In genomic region chr9:128208943-128209695, GRCh38 we compare ENCODE assay signal across 16 cellular contexts. TPM values are rescaled to one million over a fixed set of nuclear protein-coding genes. Genes with fewer than 3 reads are reported as not detected.
"Had no signal": no experiment of that assay in that cellular context is flagged by ENCODE, and none has a peak within 500 bp of the region (broad histone marks: within the 10 kb centered on the region; RNA-seq: fewer than 3 reads in every experiment).

No MANE protein-coding gene starts in this region.

- DNase-seq: activated CD4-positive, alpha-beta T cell treated with anti-CD3 and anti-CD28 coated beads for 36 hours; activated CD8-positive, alpha-beta memory T cell treated with anti-CD3 and anti-CD28 coated beads, Interleukin-2, amount 50 U/mL, for 48 hours; activated CD8-positive, alpha-beta T cell treated with anti-CD3 and anti-CD28 coated beads, Interleukin-2, amount 10 ng/mL, durations not matched to agents 7 days and 5 days; activated naive CD4-positive, alpha-beta T cell treated with Interleukin-2 at 50 U/mL for 16 hours; caudate nucleus; dermis blood vessel endothelial cell; stimulated activated CD4-positive, alpha-beta T cell treated with anti-CD3 and anti-CD28 coated beads, Interleukin-4, amount 100 ng/mL, for 4 hours; T1000; trophoblast cell had no signal

- FAIRE-seq: endometrium had no signal

- H3K4me3 Mint-ChIP-seq: activated CD4-positive, alpha-beta T cell treated with anti-CD3 and anti-CD28 coated beads for 36 hours; activated CD8-positive, alpha-beta T cell treated with anti-CD3 and anti-CD28 coated beads, Interleukin-2, amount 10 ng/mL, durations not matched to agents 7 days and 5 days; activated T-helper 1 cell treated with anti-CD3 and anti-CD28 coated beads, Interleukin-12 subunit alpha, Interleukin-12 subunit beta, Interleukin-2, Interleukin-4 antibody, amounts not matched to agents 30 ng/mL and 10 ng/mL and 1 ng/mL, durations not matched to agents 14 hours and 24 hours and 36 hours had no signal

- ATAC-seq: activated CD4-positive, alpha-beta T cell treated with anti-CD3 and anti-CD28 coated beads for 36 hours; activated CD8-positive, alpha-beta T cell treated with anti-CD3 and anti-CD28 coated beads, Interleukin-2, amount 10 ng/mL, durations not matched to agents 7 days and 5 days; esophagus mucosa; left lobe of liver had no signal

- H3K9me3 Mint-ChIP-seq: activated T-helper 1 cell treated with anti-CD3 and anti-CD28 coated beads, Interleukin-12 subunit alpha, Interleukin-12 subunit beta, Interleukin-2, Interleukin-4 antibody, amounts not matched to agents 30 ng/mL and 10 ng/mL and 1 ng/mL, durations not matched to agents 14 hours and 24 hours and 36 hours had no signal

- H3K4me3 ChIP-seq: skin epidermis had no signal

- H3K27ac Mint-ChIP-seq: activated CD4-positive, alpha-beta T cell treated with anti-CD3 and anti-CD28 coated beads for 36 hours; activated CD8-positive, alpha-beta T cell treated with anti-CD3 and anti-CD28 coated beads, Interleukin-2, amount 10 ng/mL, durations not matched to agents 7 days and 5 days; activated T-helper 1 cell treated with anti-CD3 and anti-CD28 coated beads, Interleukin-12 subunit alpha, Interleukin-12 subunit beta, Interleukin-2, Interleukin-4 antibody, amounts not matched to agents 30 ng/mL and 10 ng/mL and 1 ng/mL, durations not matched to agents 14 hours and 24 hours and 36 hours had no signal

RNA-seq across cellular contexts. Expression of gene LCN2, which starts 59.9 kb away (rescaled TPM):
- total RNA-seq: activated CD4-positive, alpha-beta T cell treated with anti-CD3 and anti-CD28 coated beads for 36 hours; activated CD8-positive, alpha-beta T cell treated with anti-CD3 and anti-CD28 coated beads, Interleukin-2, amount 10 ng/mL, durations not matched to agents 7 days and 5 days; activated T-helper 1 cell treated with anti-CD3 and anti-CD28 coated beads, Interleukin-12 subunit alpha, Interleukin-12 subunit beta, Interleukin-2, Interleukin-4 antibody, amounts not matched to agents 30 ng/mL and 10 ng/mL and 1 ng/mL, durations not matched to agents 14 hours and 24 hours and 36 hours; dermis blood vessel endothelial cell; fibroblast of villous mesenchyme; SK-MEL-5 had no signal
